8 cellular contexts compared by ENCODE assay signal in genomic region chr6:89146748-89147715, GRCh38. TPM values are rescaled to one million over a fixed set of nuclear protein-coding genes. Genes with fewer than 3 reads are reported as not detected.
DNase-seq lines count a peak whose midpoint lies in the region; ATAC-seq and TF ChIP-seq lines count a peak whose summit lies in the region.

No MANE protein-coding gene starts in this region.

- H4K8ac ChIP-seq in mesendoderm (ENCODE audit: low read depth, low read length) = no peak overlapping the region

- POLR2A ChIA-PET in AG04449 (lab: Yijun Ruan, JAX) = no interaction called here

- no peak overlapping the region for H4K5ac ChIP-seq in mesendoderm (ENCODE audit: low read length)

- peak overlapping the region; percentile 82 for H3K56ac ChIP-seq in mesendoderm (ENCODE audit: low read length)

- H2BK120ac ChIP-seq in mesendoderm (ENCODE audit: low read depth, low read length) = no peak overlapping the region

- H3K4me1 ChIP-seq in mesendoderm (ENCODE audit: control insufficient read depth, low read depth, low read length) (no peaks in the 10 kb centered on the region), vagina (peaks cover 34% of the 10 kb centered on the region)

- intact Hi-C loops in vagina (cut with DNase I) = no loop called here

- H3K36me3 ChIP-seq in mesendoderm (ENCODE audit: control insufficient read depth, insufficient read depth, low read length) (no peaks in the 10 kb centered on the region), vagina (no peaks in the 10 kb centered on the region)

- no peak for ATAC-seq in HG03135 (IDR thresholded peaks at IDR 0.05; ENCODE audit: unreplicated experiment)

- H2BK15ac ChIP-seq in mesendoderm (replicated peaks; ENCODE audit: low read depth) = no peak overlapping the region

- peak overlapping the region; percentile 63 for H3K4me2 ChIP-seq in mesendoderm (ENCODE audit: low read length)

- no peaks in the 10 kb centered on the region for H3K79me2 ChIP-seq in mesendoderm (ENCODE audit: control insufficient read depth, insufficient read depth, low read length)

- no peak overlapping the region for H2BK5ac ChIP-seq in mesendoderm (ENCODE audit: low read length)

- H3K4ac ChIP-seq in mesendoderm (ENCODE audit: low read depth, low read length) = no peak overlapping the region

- peak overlapping the region; percentile 1 for H3K18ac ChIP-seq in mesendoderm (ENCODE audit: low read length)

- H3K27ac ChIP-seq in mesendoderm (ENCODE audit: low read depth, low read length) (no peak overlapping the region), vagina (peak overlapping the region; percentile 86)

- H3K4me3 ChIP-seq in AG04449 (ENCODE audit: low read depth, low read length) = peak overlapping the region; percentile 65
- H3K4me3 ChIP-seq in GM08714 (ENCODE audit: low read length) = peak overlapping the region; percentile 90
- no peak overlapping the region for H3K4me3 ChIP-seq in mesendoderm (ENCODE audit: low read length)
- H3K4me3 ChIP-seq in vagina = peak overlapping the region; percentile 73 to 98

- no CpG with 5 or more reads among the region's 24 CpGs for WGBS in mesendoderm (ENCODE audit: extremely low coverage, insufficient coverage, low lambda C conversion rate)

- peak overlapping the region; percentile 68 for H3K9ac ChIP-seq in mesendoderm (ENCODE audit: low read length)

- DNase-seq in AG04449 (ENCODE audit: low read depth, low spot score) = no peak
- peak; percentile 81 for DNase-seq in RKO (ENCODE audit: low spot score)
- DNase-seq in dedifferentiated amniotic fluid mesenchymal stem cell (ENCODE audit: extremely low spot score) = peak; percentile 34
- DNase-seq in mesendoderm = peak; percentile 64
- no peak for DNase-seq in vagina (ENCODE audit: extremely low spot score in 2 of 2)
- DNase-seq in stimulated activated CD8-positive, alpha-beta memory T cell treated with anti-CD3 and anti-CD28 coated beads, Interleukin-4, amount 100 ng/mL, for 48 hours = no peak

- no peak for TF ChIP-seq POLR2A in vagina (IDR thresholded peaks at IDR 0.05)

- H3K27me3 ChIP-seq in mesendoderm (ENCODE audit: insufficient read depth, low read length, poor library complexity) (peaks cover 12% of the 10 kb centered on the region), vagina (no peaks in the 10 kb centered on the region)

- no peaks in the 10 kb centered on the region for H3K9me3 ChIP-seq in vagina

- H2AK5ac ChIP-seq in mesendoderm (ENCODE audit: low read length) = no peak overlapping the region

- TF ChIP-seq CTCF in AG04449 (IDR thresholded peaks at IDR 0.05; ENCODE audit: insufficient read depth, low read length, missing control alignments) (no peak), vagina (IDR thresholded peaks at IDR 0.05) (no peak)

- CTCF ChIA-PET in AG04449 (lab: Yijun Ruan, JAX) = interaction anchor here (1.0 to 4.7 kb wide), 3 partner anchors 95 to 222 kb away, joined by 5 to 16 read pairs (median 6); no protein-coding TSS in a partner anchor

- H3K23ac ChIP-seq in mesendoderm (ENCODE audit: low read length) = no peak overlapping the region

- no peaks in the 10 kb centered on the region for H3K79me1 ChIP-seq in mesendoderm (ENCODE audit: low read length)

RNA-seq across cellular contexts. Expression of gene PM20D2, which starts 1.2 kb away (rescaled TPM):
- polyA plus RNA-seq in mesendoderm (2013, experiment 1 of 2) = 5.2 TPM
- polyA plus RNA-seq in mesendoderm (2013, experiment 2 of 2) = 5.7 TPM
- 14.0 TPM for total RNA-seq in vagina

RNA-seq across cellular contexts. Expression of gene SRSF12, which starts 29.2 kb away (rescaled TPM):
- polyA plus RNA-seq in mesendoderm (2013, experiment 1 of 2) = 5.1 TPM
- 5.2 TPM for polyA plus RNA-seq in mesendoderm (2013, experiment 2 of 2)
- 0.25 TPM for total RNA-seq in vagina

Comparison
In these comparisons a context has a peak if more than half of its experiments do, and no peak if none do; other contexts are left out.
1. DNase-seq: peak in RKO (single experiment), dedifferentiated amniotic fluid mesenchymal stem cell (single experiment) and mesendoderm (single experiment); none in AG04449 (single experiment), vagina (0 of 2) and stimulated activated CD8-positive, alpha-beta memory T cell treated with anti-CD3 and anti-CD28 coated beads, Interleukin-4, amount 100 ng/mL, for 48 hours (single experiment).